In the genomic region with DNA sequence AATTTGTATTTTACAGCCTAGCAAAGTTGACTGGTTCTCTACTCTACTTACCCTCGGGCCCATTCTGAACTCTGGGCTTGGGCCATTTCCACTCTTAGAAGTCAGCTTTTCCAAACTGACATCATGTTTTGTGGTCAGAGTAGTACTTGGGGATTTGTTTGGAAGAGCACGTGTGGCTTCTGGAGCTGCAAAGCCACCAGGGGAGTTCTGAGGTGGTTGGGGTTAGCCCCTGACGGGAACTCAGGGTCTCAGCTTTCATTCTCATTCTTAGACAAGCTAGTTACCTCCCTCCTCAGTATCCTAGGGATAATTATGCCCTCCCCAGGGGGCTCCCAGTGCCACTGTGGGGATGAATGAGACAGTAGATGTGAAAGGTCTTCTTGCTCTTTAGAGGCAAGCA, we compare ENCODE assay signal across 17 cellular contexts.
A peak's percentile ranks its signal among the peaks of the same experiment; 100 is the strongest.
DNase-seq lines count a peak whose midpoint lies in the region; ATAC-seq and TF ChIP-seq lines count a peak whose summit lies in the region.
"Had no signal": no experiment of that assay in that cellular context is flagged by ENCODE, and none has a peak within 500 bp of the region (broad histone marks: within the 10 kb centered on the region; RNA-seq: fewer than 3 reads in every experiment).

No MANE protein-coding gene starts in this region.

- BruUV-seq in mammary epithelial cell (replicated peaks; lab: Mats Ljungman, UMichigan), result no TSS peak

- H3K4me3 ChIP-seq in HEK293 (ENCODE audit: low read depth, low read length), result no peak overlapping the region
- H3K4me3 ChIP-seq in mammary epithelial cell (replicated peaks in 1 of 3; ENCODE audit: insufficient read depth in 1 of 3, low read depth in 2 of 3, low read length in 3 of 3), result no peak overlapping the region
- H3K4me3 ChIP-seq: A549, GM23248 had no signal

- in situ Hi-C loops in mammary epithelial cell (cut with MboI; ENCODE audit: low sequenced_read_pairs in 2 of 2), result no loop called here

- POLR2A ChIA-PET in HEK293 (lab: Yijun Ruan, JAX), result no interaction called here

- CTCF ChIA-PET in HEK293 (lab: Yijun Ruan, JAX), result no interaction called here
- CTCF ChIA-PET in mammary epithelial cell (lab: Charles Lee; ENCODE audit: low non-redundant PET), result no interaction called here

- no peaks in the 10 kb centered on the region for H3K79me2 ChIP-seq in mammary epithelial cell (ENCODE audit: insufficient read depth, low read length)

- H3K27me3 ChIP-seq in mammary epithelial cell (ENCODE audit: insufficient read depth, low read length), result no peaks in the 10 kb centered on the region
- H3K27me3 ChIP-seq: BE2C had no signal

- no peaks in the 10 kb centered on the region for H3K9me3 ChIP-seq in HEK293 (ENCODE audit: control insufficient read depth, insufficient read depth, low read depth, low read length)
- H3K9me3 ChIP-seq in mammary epithelial cell (replicated peaks; ENCODE audit: insufficient read depth, low read length), result no peaks in the 10 kb centered on the region
- H3K9me3 ChIP-seq: BE2C had no signal

- no peak overlapping the region for H3K4me2 ChIP-seq in mammary epithelial cell (ENCODE audit: insufficient read depth, low read depth, low read length)
- H3K4me2 ChIP-seq: A549 had no signal

- H3K9ac ChIP-seq in mammary epithelial cell (ENCODE audit: insufficient read depth, low read length), result no peak overlapping the region
- H3K9ac ChIP-seq: GM23248 had no signal

- TF ChIP-seq CTCF in HEK293 (tag by site-specific recombination; IDR thresholded peaks at IDR 0.05) (no peak), mammary epithelial cell (conservative IDR thresholded peaks at IDR 0.05 in 1 of 2, IDR thresholded peaks at IDR 0.05 in 1 of 2; ENCODE audit: extremely low read depth in 1 of 2, insufficient read depth in 1 of 2, low read depth in 1 of 2, low read length in 2 of 2) (no peak)

- no peaks in the 10 kb centered on the region for H4K20me1 ChIP-seq in mammary epithelial cell (ENCODE audit: insufficient read depth, low read length)

- intact Hi-C loops in sciatic nerve (cut with DNase I), result no loop called here
- intact Hi-C loops in mammary epithelial cell (cut with micrococcal nuclease), result loop anchor here (10.0 kb wide), 1 partner anchor 211 kb away; no protein-coding TSS in a partner anchor

- no peak overlapping the region for H2AFZ ChIP-seq in mammary epithelial cell (ENCODE audit: low read depth, low read length)
- H2AFZ ChIP-seq: GM23248 had no signal

- H3K36me3 ChIP-seq in HEK293 (ENCODE audit: control insufficient read depth in 2 of 2, insufficient read depth in 1 of 2, low read length in 2 of 2) (no peaks in the 10 kb centered on the region), mammary epithelial cell (ENCODE audit: insufficient read depth, low read length) (no peaks in the 10 kb centered on the region)
- H3K36me3 ChIP-seq: BE2C had no signal

- ATAC-seq in sciatic nerve, result peak; percentile 81
- ATAC-seq in GM21423 (IDR thresholded peaks at IDR 0.05; ENCODE audit: unreplicated experiment), result no peak
- ATAC-seq: A549 had no signal

- dilution Hi-C loops in mammary epithelial cell (cut with HindIII; ENCODE audit: low sequenced_read_pairs), result loop anchor here (5.0 kb wide), 2 partner anchors 48 to 108 kb away; no protein-coding TSS in a partner anchor

- DNase-seq in NCI-H2107 treated with DMSO at 0.1 percent for 48 hours (lab: John Stamatoyannopoulos, UW; ENCODE audit: unreplicated experiment) (peak; percentile 96), NCI-H69 (lab: John Stamatoyannopoulos, UW) (peak; percentile 86), sciatic nerve (ENCODE audit: low spot score) (no peak), HuH-7.5 (ENCODE audit: low spot score) (no peak), mammary epithelial cell (no peak)
- no peak for DNase-seq in activated CD4-positive, alpha-beta T cell treated with anti-CD3 and anti-CD28 coated beads, Interleukin-2, amount 50 U/mL, for 4 hours
- DNase-seq: BE2C; CD4-positive, alpha-beta memory T cell; DMS79; EL; GF-D8; GM23248; H7 had no signal

- 54% methylated on average over 3 of the region's 3 CpGs for WGBS in mammary epithelial cell (ENCODE audit: low coverage, missing lambda C conversion rate)

- no peak overlapping the region for H3K27ac ChIP-seq in HEK293 (ENCODE audit: extremely low read depth, low read depth, low read length)
- no peak overlapping the region for H3K27ac ChIP-seq in mammary epithelial cell (ENCODE audit: insufficient read depth, low read depth, low read length)
- H3K27ac ChIP-seq: A549, C4-2B, GM23248 had no signal

- H3K4me1 ChIP-seq in HEK293 (ENCODE audit: control insufficient read depth, insufficient read depth, low read length) (no peaks in the 10 kb centered on the region), mammary epithelial cell (ENCODE audit: insufficient read depth, low read length) (peaks cover 15% of the 10 kb centered on the region)
- H3K4me1 ChIP-seq: A549, BE2C had no signal

TF ChIP-seq in HEK293, 187 proteins besides CTCF, POLR2A, EP300 and RAD21 (continues in another document):
- no peak for TF ChIP-seq ZNF48 (tag by site-specific recombination; IDR thresholded peaks at IDR 0.05)
- TF ChIP-seq, protein P1, sequence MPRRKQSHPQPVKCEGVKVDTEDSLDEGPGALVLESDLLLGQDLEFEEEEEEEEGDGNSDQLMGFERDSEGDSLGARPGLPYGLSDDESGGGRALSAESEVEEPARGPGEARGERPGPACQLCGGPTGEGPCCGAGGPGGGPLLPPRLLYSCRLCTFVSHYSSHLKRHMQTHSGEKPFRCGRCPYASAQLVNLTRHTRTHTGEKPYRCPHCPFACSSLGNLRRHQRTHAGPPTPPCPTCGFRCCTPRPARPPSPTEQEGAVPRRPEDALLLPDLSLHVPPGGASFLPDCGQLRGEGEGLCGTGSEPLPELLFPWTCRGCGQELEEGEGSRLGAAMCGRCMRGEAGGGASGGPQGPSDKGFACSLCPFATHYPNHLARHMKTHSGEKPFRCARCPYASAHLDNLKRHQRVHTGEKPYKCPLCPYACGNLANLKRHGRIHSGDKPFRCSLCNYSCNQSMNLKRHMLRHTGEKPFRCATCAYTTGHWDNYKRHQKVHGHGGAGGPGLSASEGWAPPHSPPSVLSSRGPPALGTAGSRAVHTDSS (tag by site-specific recombination; IDR thresholded peaks at IDR 0.05), result no peak
- TF ChIP-seq TRIM28 (IDR thresholded peaks at IDR 0.05; ENCODE audit: borderline replicate concordance, low read length), result 0 out of 2 replicates have a peak, but pooled peaks have one; percentile 14
- no peak for TF ChIP-seq ZFHX2 (tag by site-specific recombination; conservative IDR thresholded peaks at IDR 0.05)
- TF ChIP-seq, protein P2, sequence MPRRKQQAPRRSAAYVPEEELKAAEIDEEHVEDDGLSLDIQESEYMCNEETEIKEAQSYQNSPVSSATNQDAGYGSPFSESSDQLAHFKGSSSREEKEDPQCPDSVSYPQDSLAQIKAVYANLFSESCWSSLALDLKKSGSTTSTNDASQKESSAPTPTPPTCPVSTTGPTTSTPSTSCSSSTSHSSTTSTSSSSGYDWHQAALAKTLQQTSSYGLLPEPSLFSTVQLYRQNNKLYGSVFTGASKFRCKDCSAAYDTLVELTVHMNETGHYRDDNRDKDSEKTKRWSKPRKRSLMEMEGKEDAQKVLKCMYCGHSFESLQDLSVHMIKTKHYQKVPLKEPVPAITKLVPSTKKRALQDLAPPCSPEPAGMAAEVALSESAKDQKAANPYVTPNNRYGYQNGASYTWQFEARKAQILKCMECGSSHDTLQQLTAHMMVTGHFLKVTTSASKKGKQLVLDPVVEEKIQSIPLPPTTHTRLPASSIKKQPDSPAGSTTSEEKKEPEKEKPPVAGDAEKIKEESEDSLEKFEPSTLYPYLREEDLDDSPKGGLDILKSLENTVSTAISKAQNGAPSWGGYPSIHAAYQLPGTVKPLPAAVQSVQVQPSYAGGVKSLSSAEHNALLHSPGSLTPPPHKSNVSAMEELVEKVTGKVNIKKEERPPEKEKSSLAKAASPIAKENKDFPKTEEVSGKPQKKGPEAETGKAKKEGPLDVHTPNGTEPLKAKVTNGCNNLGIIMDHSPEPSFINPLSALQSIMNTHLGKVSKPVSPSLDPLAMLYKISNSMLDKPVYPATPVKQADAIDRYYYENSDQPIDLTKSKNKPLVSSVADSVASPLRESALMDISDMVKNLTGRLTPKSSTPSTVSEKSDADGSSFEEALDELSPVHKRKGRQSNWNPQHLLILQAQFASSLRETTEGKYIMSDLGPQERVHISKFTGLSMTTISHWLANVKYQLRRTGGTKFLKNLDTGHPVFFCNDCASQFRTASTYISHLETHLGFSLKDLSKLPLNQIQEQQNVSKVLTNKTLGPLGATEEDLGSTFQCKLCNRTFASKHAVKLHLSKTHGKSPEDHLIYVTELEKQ (tag by site-specific recombination; IDR thresholded peaks at IDR 0.05; ENCODE audit: borderline replicate concordance), result no peak
- no peak for TF ChIP-seq ZNF791 (tag by site-specific recombination; IDR thresholded peaks at IDR 0.05)
- TF ChIP-seq ZNF138 (tag by site-specific recombination; IDR thresholded peaks at IDR 0.05; ENCODE audit: borderline replicate concordance), result no peak
- peak; percentile 88 for TF ChIP-seq SP7 (tag by site-specific recombination; IDR thresholded peaks at IDR 0.05)
- TF ChIP-seq YY2 (tag by site-specific recombination; IDR thresholded peaks at IDR 0.05), result no peak
- TF ChIP-seq, protein P3, sequence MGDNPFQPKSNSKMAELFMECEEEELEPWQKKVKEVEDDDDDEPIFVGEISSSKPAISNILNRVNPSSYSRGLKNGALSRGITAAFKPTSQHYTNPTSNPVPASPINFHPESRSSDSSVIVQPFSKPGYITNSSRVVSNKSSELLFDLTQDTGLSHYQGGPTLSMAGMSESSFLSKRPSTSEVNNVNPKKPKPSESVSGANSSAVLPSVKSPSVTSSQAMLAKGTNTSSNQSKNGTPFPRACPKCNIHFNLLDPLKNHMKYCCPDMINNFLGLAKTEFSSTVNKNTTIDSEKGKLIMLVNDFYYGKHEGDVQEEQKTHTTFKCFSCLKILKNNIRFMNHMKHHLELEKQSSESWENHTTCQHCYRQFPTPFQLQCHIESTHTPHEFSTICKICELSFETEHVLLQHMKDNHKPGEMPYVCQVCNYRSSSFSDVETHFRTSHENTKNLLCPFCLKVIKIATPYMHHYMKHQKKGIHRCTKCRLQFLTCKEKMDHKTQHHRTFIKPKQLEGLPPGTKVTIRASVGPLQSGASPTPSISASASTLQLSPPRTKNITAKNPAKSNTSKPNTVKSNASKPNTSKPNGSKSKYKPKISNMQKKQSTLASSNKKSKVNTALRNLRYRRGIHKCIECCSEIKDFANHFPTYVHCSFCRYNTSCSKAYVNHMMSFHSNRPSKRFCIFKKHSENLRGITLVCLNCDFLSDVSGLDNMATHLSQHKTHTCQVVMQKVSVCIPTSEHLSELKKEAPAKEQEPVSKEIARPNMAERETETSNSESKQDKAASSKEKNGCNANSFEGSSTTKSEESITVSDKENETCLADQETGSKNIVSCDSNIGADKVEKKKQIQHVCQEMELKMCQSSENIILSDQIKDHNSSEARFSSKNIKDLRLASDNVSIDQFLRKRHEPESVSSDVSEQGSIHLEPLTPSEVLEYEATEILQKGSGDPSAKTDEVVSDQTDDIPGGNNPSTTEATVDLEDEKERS (tag by site-specific recombination; IDR thresholded peaks at IDR 0.05), result no peak
- TF ChIP-seq TCF7L2 (IDR thresholded peaks at IDR 0.05; ENCODE audit: borderline replicate concordance, low read depth, low read length), result no peak
- TF ChIP-seq MEIS1 (CRISPR knock-in tag; IDR thresholded peaks at IDR 0.05; ENCODE audit: borderline replicate concordance), result no peak

Comparison
In these comparisons a context has a peak if more than half of its experiments do, and no peak if none do; other contexts are left out.
1. DNase-seq: peak in NCI-H2107 treated with DMSO at 0.1 percent for 48 hours (single experiment) and NCI-H69 (single experiment); none in sciatic nerve (single experiment), activated CD4-positive, alpha-beta T cell treated with anti-CD3 and anti-CD28 coated beads, Interleukin-2, amount 50 U/mL, for 4 hours (0 of 2), HuH-7.5 (single experiment) and mammary epithelial cell (single experiment).